ENCODE assay signal across 27 cellular contexts in genomic region chr6:315226-315625, GRCh38.
"Had no signal": no experiment of that assay in that cellular context is flagged by ENCODE, and none has a peak within 500 bp of the region (broad histone marks: within the 10 kb centered on the region; RNA-seq: fewer than 3 reads in every experiment).

No MANE protein-coding gene starts in this region.

- H3K9me3 Mint-ChIP-seq: activated CD4-positive, alpha-beta memory T cell treated with anti-CD3 and anti-CD28 coated beads, Interleukin-2, amount 10 ng/mL, durations not matched to agents 7 days and 5 days; activated CD4-positive, alpha-beta T cell treated with anti-CD3 and anti-CD28 coated beads, Interleukin-2, amount 10 ng/mL, durations not matched to agents 7 days and 5 days; central memory CD8-positive, alpha-beta T cell had no signal

- H3K36me3 ChIP-seq: breast epithelium, left lung, lower lobe of right lung, ovary, stomach, suprapubic skin, upper lobe of right lung had no signal

- H3K27ac ChIP-seq: breast epithelium, epithelial cell of prostate, left lung, lower lobe of right lung, neutrophil, ovary, psoas muscle, stomach, suprapubic skin, tibial artery, upper lobe of right lung had no signal

- H3K9me3 ChIP-seq: breast epithelium, left lung, lower lobe of right lung, neutrophil, ovary, psoas muscle, stomach, suprapubic skin, tibial artery, upper lobe of right lung had no signal

- DNase-seq: activated CD4-positive, alpha-beta memory T cell treated with anti-CD3 and anti-CD28 coated beads, Interleukin-2, amount 10 ng/mL, durations not matched to agents 7 days and 5 days; activated CD4-positive, alpha-beta T cell treated with anti-CD3 and anti-CD28 coated beads for 1 hour; activated CD4-positive, alpha-beta T cell treated with anti-CD3 and anti-CD28 coated beads, Interleukin-2, amount 10 ng/mL, durations not matched to agents 7 days and 5 days; activated naive CD4-positive, alpha-beta T cell; activated T-cell treated with anti-CD3 and anti-CD28 coated beads, Interleukin-2, amount 50 U/mL, for 72 hours; effector CD8-positive, alpha-beta T cell; left lung; lower lobe of right lung; nephron progenitor cell; ovary; psoas muscle; stimulated activated CD4-positive, alpha-beta T cell treated with anti-CD3 and anti-CD28 coated beads, Interleukin-15, amount 100 ng/mL, for 24 hours; stimulated activated CD4-positive, alpha-beta T cell treated with anti-CD3 and anti-CD28 coated beads, Interleukin-2, amount 100 ng/mL, for 24 hours; stimulated activated naive B cell treated with anti-CD40 and anti-IgM and Interleukin-4, amounts not matched to agents 10 μg/mL and 1 μg/mL and 100 μg/mL, for 72 hours; stomach; T-helper 2 cell; tibial artery; upper lobe of right lung had no signal

- H3K27ac Mint-ChIP-seq: activated CD4-positive, alpha-beta memory T cell treated with anti-CD3 and anti-CD28 coated beads, Interleukin-2, amount 10 ng/mL, durations not matched to agents 7 days and 5 days; activated CD4-positive, alpha-beta T cell treated with anti-CD3 and anti-CD28 coated beads, Interleukin-2, amount 10 ng/mL, durations not matched to agents 7 days and 5 days; activated naive CD4-positive, alpha-beta T cell treated with anti-CD3 and anti-CD28 coated beads, Interleukin-2, amount 50 U/mL, for 72 hours; activated T-cell treated with anti-CD3 and anti-CD28 coated beads, Interleukin-2, amount 50 U/mL, for 72 hours; nephron progenitor cell; stimulated activated naive B cell treated with anti-CD40 and anti-IgM and Interleukin-4, amounts not matched to agents 10 μg/mL and 1 μg/mL and 100 μg/mL, for 72 hours had no signal

- H3K4me3 Mint-ChIP-seq: activated CD4-positive, alpha-beta memory T cell treated with anti-CD3 and anti-CD28 coated beads, Interleukin-2, amount 10 ng/mL, durations not matched to agents 7 days and 5 days; activated CD4-positive, alpha-beta T cell treated with anti-CD3 and anti-CD28 coated beads, Interleukin-2, amount 10 ng/mL, durations not matched to agents 7 days and 5 days; activated T-cell treated with anti-CD3 and anti-CD28 coated beads, Interleukin-2, amount 50 U/mL, for 72 hours; central memory CD8-positive, alpha-beta T cell; nephron progenitor cell; stimulated activated naive B cell treated with anti-CD40 and anti-IgM and Interleukin-4, amounts not matched to agents 10 μg/mL and 1 μg/mL and 100 μg/mL, for 72 hours had no signal

- ATAC-seq: activated naive CD4-positive, alpha-beta T cell treated with anti-CD3 and anti-CD28 coated beads, Interleukin-2, amount 50 U/mL, for 72 hours; activated T-cell treated with anti-CD3 and anti-CD28 coated beads, Interleukin-2, amount 50 U/mL, for 72 hours; left lung; lower lobe of right lung; psoas muscle; stimulated activated naive B cell treated with anti-CD40 and anti-IgM and Interleukin-4, amounts not matched to agents 10 μg/mL and 1 μg/mL and 100 μg/mL, for 72 hours; upper lobe of right lung had no signal

- H3K4me1 ChIP-seq: breast epithelium, tibial artery had no signal

- H3K4me3 ChIP-seq: breast epithelium, left lung, lower lobe of right lung, ovary, psoas muscle, stomach, suprapubic skin, tibial artery, upper lobe of right lung had no signal

- FAIRE-seq: endometrium, frontal cortex, islet of Langerhans had no signal

- H3K27me3 ChIP-seq: breast epithelium, left lung, neutrophil, ovary, stomach, suprapubic skin, tibial artery, upper lobe of right lung had no signal

- H3K27me3 Mint-ChIP-seq: activated CD4-positive, alpha-beta T cell treated with anti-CD3 and anti-CD28 coated beads, Interleukin-2, amount 10 ng/mL, durations not matched to agents 7 days and 5 days; central memory CD8-positive, alpha-beta T cell; stimulated activated naive B cell treated with anti-CD40 and anti-IgM and Interleukin-4, amounts not matched to agents 10 μg/mL and 1 μg/mL and 100 μg/mL, for 72 hours had no signal
